In the genomic region with DNA sequence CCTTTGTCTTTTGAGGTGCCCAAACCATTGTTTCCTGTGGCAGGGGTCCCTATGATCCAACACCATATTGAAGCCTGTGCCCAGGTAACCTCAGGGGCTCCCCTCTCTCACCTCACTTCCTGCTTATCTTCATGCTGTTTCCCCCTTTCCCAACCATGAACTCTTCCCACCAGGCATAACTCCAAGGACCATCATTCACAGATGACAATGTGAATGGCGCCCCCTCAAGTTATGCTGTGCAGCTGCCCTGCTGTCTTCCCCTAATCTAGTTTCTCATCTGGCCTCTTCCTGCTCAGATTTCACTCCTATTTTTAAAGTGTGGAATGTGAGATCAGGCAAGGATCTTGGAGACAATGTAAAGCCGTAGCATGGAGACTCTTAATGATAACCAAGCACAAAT, we compare ENCODE assay signal across 3 cellular contexts.
TF ChIP-seq lines count a peak whose summit lies in the region.

No MANE protein-coding gene starts in this region.

TF ChIP-seq in SK-N-SH, 30 proteins besides CTCF, POLR2A, EP300 and RAD21:
- TF ChIP-seq, protein P1, sequence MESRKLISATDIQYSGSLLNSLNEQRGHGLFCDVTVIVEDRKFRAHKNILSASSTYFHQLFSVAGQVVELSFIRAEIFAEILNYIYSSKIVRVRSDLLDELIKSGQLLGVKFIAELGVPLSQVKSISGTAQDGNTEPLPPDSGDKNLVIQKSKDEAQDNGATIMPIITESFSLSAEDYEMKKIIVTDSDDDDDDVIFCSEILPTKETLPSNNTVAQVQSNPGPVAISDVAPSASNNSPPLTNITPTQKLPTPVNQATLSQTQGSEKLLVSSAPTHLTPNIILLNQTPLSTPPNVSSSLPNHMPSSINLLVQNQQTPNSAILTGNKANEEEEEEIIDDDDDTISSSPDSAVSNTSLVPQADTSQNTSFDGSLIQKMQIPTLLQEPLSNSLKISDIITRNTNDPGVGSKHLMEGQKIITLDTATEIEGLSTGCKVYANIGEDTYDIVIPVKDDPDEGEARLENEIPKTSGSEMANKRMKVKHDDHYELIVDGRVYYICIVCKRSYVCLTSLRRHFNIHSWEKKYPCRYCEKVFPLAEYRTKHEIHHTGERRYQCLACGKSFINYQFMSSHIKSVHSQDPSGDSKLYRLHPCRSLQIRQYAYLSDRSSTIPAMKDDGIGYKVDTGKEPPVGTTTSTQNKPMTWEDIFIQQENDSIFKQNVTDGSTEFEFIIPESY (IDR thresholded peaks at IDR 0.05; ENCODE audit: borderline replicate concordance, low read depth): no peak
- TF ChIP-seq SMC3 (IDR thresholded peaks at IDR 0.05; ENCODE audit: low read depth, low read length): 0 out of 2 replicates have a peak, but pooled peaks have one; percentile 12
- TF ChIP-seq, protein P2, sequence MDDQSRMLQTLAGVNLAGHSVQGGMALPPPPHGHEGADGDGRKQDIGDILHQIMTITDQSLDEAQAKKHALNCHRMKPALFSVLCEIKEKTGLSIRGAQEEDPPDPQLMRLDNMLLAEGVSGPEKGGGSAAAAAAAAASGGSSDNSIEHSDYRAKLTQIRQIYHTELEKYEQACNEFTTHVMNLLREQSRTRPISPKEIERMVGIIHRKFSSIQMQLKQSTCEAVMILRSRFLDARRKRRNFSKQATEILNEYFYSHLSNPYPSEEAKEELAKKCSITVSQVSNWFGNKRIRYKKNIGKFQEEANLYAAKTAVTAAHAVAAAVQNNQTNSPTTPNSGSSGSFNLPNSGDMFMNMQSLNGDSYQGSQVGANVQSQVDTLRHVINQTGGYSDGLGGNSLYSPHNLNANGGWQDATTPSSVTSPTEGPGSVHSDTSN (IDR thresholded peaks at IDR 0.05): peak; percentile 59; the same call in 1 of the 2 replicates
- TF ChIP-seq, protein P3, sequence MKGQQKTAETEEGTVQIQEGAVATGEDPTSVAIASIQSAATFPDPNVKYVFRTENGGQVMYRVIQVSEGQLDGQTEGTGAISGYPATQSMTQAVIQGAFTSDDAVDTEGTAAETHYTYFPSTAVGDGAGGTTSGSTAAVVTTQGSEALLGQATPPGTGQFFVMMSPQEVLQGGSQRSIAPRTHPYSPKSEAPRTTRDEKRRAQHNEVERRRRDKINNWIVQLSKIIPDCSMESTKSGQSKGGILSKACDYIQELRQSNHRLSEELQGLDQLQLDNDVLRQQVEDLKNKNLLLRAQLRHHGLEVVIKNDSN (IDR thresholded peaks at IDR 0.05; ENCODE audit: borderline replicate concordance, low read depth): no peak
- no peak for TF ChIP-seq RCOR1 (IDR thresholded peaks at IDR 0.05; ENCODE audit: low read length)
- no peak for TF ChIP-seq NRF1 (IDR thresholded peaks at IDR 0.05; ENCODE audit: low read depth, low read length)

TF ChIP-seq in SK-N-SH treated with all-trans-retinoic acid at 6 μM for 48 hours, 23 proteins besides CTCF, POLR2A, EP300 and RAD21:
- no peak for TF ChIP-seq TOX (CRISPR knock-in tag; IDR thresholded peaks at IDR 0.05; ENCODE audit: borderline replicate concordance)
- no peak for TF ChIP-seq PPARA (CRISPR knock-in tag; IDR thresholded peaks at IDR 0.05; ENCODE audit: borderline replicate concordance)
- no peak for TF ChIP-seq ZNF70 (CRISPR knock-in tag; IDR thresholded peaks at IDR 0.05)
- no peak for TF ChIP-seq RARB (CRISPR knock-in tag; IDR thresholded peaks at IDR 0.05)
- no peak for TF ChIP-seq ZNF565 (CRISPR knock-in tag; conservative IDR thresholded peaks at IDR 0.05; ENCODE audit: low read depth)
- TF ChIP-seq, protein P4, sequence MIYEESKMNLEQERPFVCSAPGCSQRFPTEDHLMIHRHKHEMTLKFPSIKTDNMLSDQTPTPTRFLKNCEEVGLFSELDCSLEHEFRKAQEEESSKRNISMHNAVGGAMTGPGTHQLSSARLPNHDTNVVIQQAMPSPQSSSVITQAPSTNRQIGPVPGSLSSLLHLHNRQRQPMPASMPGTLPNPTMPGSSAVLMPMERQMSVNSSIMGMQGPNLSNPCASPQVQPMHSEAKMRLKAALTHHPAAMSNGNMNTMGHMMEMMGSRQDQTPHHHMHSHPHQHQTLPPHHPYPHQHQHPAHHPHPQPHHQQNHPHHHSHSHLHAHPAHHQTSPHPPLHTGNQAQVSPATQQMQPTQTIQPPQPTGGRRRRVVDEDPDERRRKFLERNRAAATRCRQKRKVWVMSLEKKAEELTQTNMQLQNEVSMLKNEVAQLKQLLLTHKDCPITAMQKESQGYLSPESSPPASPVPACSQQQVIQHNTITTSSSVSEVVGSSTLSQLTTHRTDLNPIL (CRISPR knock-in tag; IDR thresholded peaks at IDR 0.05; ENCODE audit: low read depth): no peak
- TF ChIP-seq, protein P5, sequence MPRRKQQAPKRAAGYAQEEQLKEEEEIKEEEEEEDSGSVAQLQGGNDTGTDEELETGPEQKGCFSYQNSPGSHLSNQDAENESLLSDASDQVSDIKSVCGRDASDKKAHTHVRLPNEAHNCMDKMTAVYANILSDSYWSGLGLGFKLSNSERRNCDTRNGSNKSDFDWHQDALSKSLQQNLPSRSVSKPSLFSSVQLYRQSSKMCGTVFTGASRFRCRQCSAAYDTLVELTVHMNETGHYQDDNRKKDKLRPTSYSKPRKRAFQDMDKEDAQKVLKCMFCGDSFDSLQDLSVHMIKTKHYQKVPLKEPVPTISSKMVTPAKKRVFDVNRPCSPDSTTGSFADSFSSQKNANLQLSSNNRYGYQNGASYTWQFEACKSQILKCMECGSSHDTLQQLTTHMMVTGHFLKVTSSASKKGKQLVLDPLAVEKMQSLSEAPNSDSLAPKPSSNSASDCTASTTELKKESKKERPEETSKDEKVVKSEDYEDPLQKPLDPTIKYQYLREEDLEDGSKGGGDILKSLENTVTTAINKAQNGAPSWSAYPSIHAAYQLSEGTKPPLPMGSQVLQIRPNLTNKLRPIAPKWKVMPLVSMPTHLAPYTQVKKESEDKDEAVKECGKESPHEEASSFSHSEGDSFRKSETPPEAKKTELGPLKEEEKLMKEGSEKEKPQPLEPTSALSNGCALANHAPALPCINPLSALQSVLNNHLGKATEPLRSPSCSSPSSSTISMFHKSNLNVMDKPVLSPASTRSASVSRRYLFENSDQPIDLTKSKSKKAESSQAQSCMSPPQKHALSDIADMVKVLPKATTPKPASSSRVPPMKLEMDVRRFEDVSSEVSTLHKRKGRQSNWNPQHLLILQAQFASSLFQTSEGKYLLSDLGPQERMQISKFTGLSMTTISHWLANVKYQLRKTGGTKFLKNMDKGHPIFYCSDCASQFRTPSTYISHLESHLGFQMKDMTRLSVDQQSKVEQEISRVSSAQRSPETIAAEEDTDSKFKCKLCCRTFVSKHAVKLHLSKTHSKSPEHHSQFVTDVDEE (CRISPR knock-in tag; IDR thresholded peaks at IDR 0.05): no peak
- no peak for TF ChIP-seq ZFP30 (CRISPR knock-in tag; IDR thresholded peaks at IDR 0.05)

TF ChIP-seq in GM12878, 131 proteins besides CTCF, POLR2A, EP300 and RAD21:
- TF ChIP-seq TCF12 (IDR thresholded peaks at IDR 0.05; ENCODE audit: low read depth, low read length) (no peak), NR2C1 (IDR thresholded peaks at IDR 0.05) (no peak), YBX1 (IDR thresholded peaks at IDR 0.05) (no peak), ZZZ3 (IDR thresholded peaks at IDR 0.05; ENCODE audit: control insufficient read depth, insufficient read length, low read depth) (no peak), ZBED1 (IDR thresholded peaks at IDR 0.05; ENCODE audit: borderline replicate concordance) (no peak), RBBP5 (conservative IDR thresholded peaks at IDR 0.05) (no peak), BRCA1 (IDR thresholded peaks at IDR 0.05; ENCODE audit: low read depth, low read length) (no peak)
TF ChIP-seq in GM12878: peak in this region for 0.
